In the genomic region with DNA sequence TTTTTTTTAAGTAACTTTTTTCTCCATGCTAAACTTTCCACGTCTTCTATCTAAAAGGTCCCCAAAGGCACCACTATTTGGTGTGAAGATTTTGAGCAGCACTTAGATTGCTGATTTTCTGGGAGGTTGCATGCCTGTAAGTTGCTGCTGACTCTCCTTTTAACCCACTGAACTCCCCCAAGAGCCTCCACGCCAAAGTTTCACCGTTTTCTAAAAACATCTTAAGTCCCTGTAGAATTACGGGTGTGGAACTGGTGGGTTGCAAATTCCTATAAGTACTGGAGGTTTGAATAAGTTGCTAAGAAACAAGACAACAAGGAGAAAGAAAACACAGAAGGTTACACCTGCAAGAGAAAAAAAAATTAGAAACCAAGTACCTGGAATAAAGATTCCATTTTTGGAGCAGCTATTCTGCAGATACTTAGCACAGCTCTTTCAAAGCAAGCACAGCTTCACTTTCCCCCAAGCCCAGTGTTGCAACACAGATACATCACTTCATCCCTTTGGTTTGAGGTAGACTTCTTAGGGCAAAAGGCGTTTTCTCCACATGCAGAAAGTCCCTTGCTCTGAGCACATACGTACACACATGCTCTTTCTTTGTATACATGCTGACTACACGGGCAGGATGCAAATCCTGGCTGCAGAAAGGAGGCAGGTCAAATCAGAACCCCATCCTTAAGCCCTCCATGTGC, we compare ENCODE assay signal across 20 cellular contexts. TPM values are rescaled to one million over a fixed set of nuclear protein-coding genes. Genes with fewer than 3 reads are reported as not detected.
A peak's percentile ranks its signal among the peaks of the same experiment; 100 is the strongest.
DNase-seq lines count a peak whose midpoint lies in the region; ATAC-seq, FAIRE-seq and TF ChIP-seq lines count a peak whose summit lies in the region.
"Had no signal": no experiment of that assay in that cellular context is flagged by ENCODE, and none has a peak within 500 bp of the region (broad histone marks: within the 10 kb centered on the region; RNA-seq: fewer than 3 reads in every experiment).

No MANE protein-coding gene starts in this region.

- no peaks in the 10 kb centered on the region for H3K27me3 Mint-ChIP-seq in nephron progenitor cell (ENCODE audit: low read depth, poor library complexity)

- 94% methylated on average over 7 of the region's 7 CpGs; no CpG with 5 or more reads in 1 of the 2 experiments for WGBS in H1 (ENCODE audit: extremely low coverage in 1 of 2, insufficient coverage in 1 of 2, insufficient read length in 1 of 2, insufficient replicate concordance in 2 of 2, low coverage in 1 of 2, low lambda C conversion rate in 2 of 2, missing lambda C conversion rate in 1 of 2), 2 experiments

- no peak overlapping the region for H3K9ac ChIP-seq in H1 (replicated peaks in 1 of 4; ENCODE audit: extremely low read depth in 1 of 4, low read depth in 3 of 4, low read length in 3 of 4)

- H3K79me2 ChIP-seq in H1 (ENCODE audit: control insufficient read depth in 1 of 2, insufficient read depth in 2 of 2, low read length in 2 of 2) = peaks cover 13 to 88% of the 10 kb centered on the region in 2 experiments

- H2BK15ac ChIP-seq in H1 (ENCODE audit: low read length) = no peak overlapping the region

- H3K56ac ChIP-seq in H1 (replicated peaks; ENCODE audit: insufficient read length, low read depth, low read length) = no peak overlapping the region

- no peak for ATAC-seq in left cardiac atrium
- ATAC-seq in HG02973 (IDR thresholded peaks at IDR 0.05; ENCODE audit: unreplicated experiment) = no peak
- no peak for ATAC-seq in GM21423 (IDR thresholded peaks at IDR 0.05; ENCODE audit: unreplicated experiment)
- no peak for ATAC-seq in HG03460 (IDR thresholded peaks at IDR 0.05; ENCODE audit: unreplicated experiment)
- ATAC-seq: activated T-cell treated with anti-CD3 and anti-CD28 coated beads, Interleukin-2, amount 50 U/mL, for 72 hours; lower lobe of right lung; naive thymus-derived CD8-positive, alpha-beta T cell had no signal

- H3K9me3 ChIP-seq in left ventricle myocardium inferior (replicated peaks) (no peaks in the 10 kb centered on the region), H1 (ENCODE audit: insufficient read depth in 2 of 2, low read depth in 1 of 2, low read length in 1 of 2) (no peaks in the 10 kb centered on the region; a peak in 1 of 4 replicates), vagina (no peaks in the 10 kb centered on the region)
- H3K9me3 ChIP-seq: lower lobe of right lung, transverse colon had no signal

- no peak for TF ChIP-seq RAD21 in H1 (IDR thresholded peaks at IDR 0.05 in 1 of 2, conservative IDR thresholded peaks at IDR 0.05 in 1 of 2; ENCODE audit: low read depth in 2 of 2, low read length in 2 of 2)

- peak overlapping the region; percentile 84 for H3K4me3 Mint-ChIP-seq in nephron progenitor cell
- H3K4me3 Mint-ChIP-seq: activated CD4-positive, alpha-beta memory T cell treated with anti-CD3 and anti-CD28 coated beads, Interleukin-2, amount 10 ng/mL, durations not matched to agents 7 days and 5 days; activated naive CD8-positive, alpha-beta T cell; activated T-cell treated with anti-CD3 and anti-CD28 coated beads, Interleukin-2, amount 50 U/mL, for 72 hours; HFFc6; naive thymus-derived CD8-positive, alpha-beta T cell had no signal

- TF ChIP-seq POLR2A in H1 (IDR thresholded peaks at IDR 0.05; ENCODE audit: control extremely low read depth in 1 of 2, low read depth in 2 of 2, low read length in 2 of 2) (no peak), vagina (IDR thresholded peaks at IDR 0.05) (no peak)

- CTCF ChIA-PET in H1 (lab: Charles Lee; ENCODE audit: partially characterized antibody) = interaction anchor here (0.6 to 1.0 kb wide), 4 partner anchors 19 to 216 kb away, joined by 3 to 4 read pairs (median 3); no protein-coding TSS in a partner anchor

- no peak overlapping the region for H4K5ac ChIP-seq in H1 (ENCODE audit: insufficient read length, low read depth, low read length)

- H3K27ac Mint-ChIP-seq in nephron progenitor cell = peak overlapping the region; percentile 61
- H3K27ac Mint-ChIP-seq: activated CD4-positive, alpha-beta memory T cell treated with anti-CD3 and anti-CD28 coated beads, Interleukin-2, amount 10 ng/mL, durations not matched to agents 7 days and 5 days; activated naive CD8-positive, alpha-beta T cell; activated T-cell treated with anti-CD3 and anti-CD28 coated beads, Interleukin-2, amount 50 U/mL, for 72 hours; CD4-positive, CD25-positive, alpha-beta regulatory T cell; HFFc6; naive thymus-derived CD8-positive, alpha-beta T cell had no signal

- peak overlapping the region; percentile 76; the same call in 1 of the 2 replicates for H2BK12ac ChIP-seq in H1 (ENCODE audit: low read depth, low read length)

- no peak overlapping the region for H4K8ac ChIP-seq in H1 (ENCODE audit: extremely low read depth, insufficient read depth, low read length)

- H3K27me3 ChIP-seq in left ventricle myocardium inferior (ENCODE audit: low read depth) (no peaks in the 10 kb centered on the region), H1 (replicated peaks in 1 of 4; ENCODE audit: control insufficient read depth in 3 of 4, extremely low read depth in 1 of 4, insufficient read depth in 3 of 4, low read length in 3 of 4) (no peaks in the 10 kb centered on the region; a peak in 1 of 7 replicates), vagina (no peaks in the 10 kb centered on the region)
- H3K27me3 ChIP-seq: transverse colon had no signal

- TF ChIP-seq CTCF in left ventricle myocardium inferior (IDR thresholded peaks at IDR 0.05; ENCODE audit: borderline replicate concordance) (no peak), H1 (IDR thresholded peaks at IDR 0.05; ENCODE audit: control extremely low read depth in 1 of 3, insufficient read depth in 1 of 3, low read depth in 1 of 3, low read length in 3 of 3) (no peak), nephron progenitor cell (IDR thresholded peaks at IDR 0.05) (no peak), vagina (IDR thresholded peaks at IDR 0.05) (no peak)

- H3K9me3 Mint-ChIP-seq in nephron progenitor cell = no peaks in the 10 kb centered on the region
- H3K9me3 Mint-ChIP-seq: activated CD4-positive, alpha-beta memory T cell treated with anti-CD3 and anti-CD28 coated beads, Interleukin-2, amount 10 ng/mL, durations not matched to agents 7 days and 5 days; activated T-cell treated with anti-CD3 and anti-CD28 coated beads, Interleukin-2, amount 50 U/mL, for 72 hours; CD4-positive, CD25-positive, alpha-beta regulatory T cell; HFFc6; naive thymus-derived CD8-positive, alpha-beta T cell had no signal

- H2BK5ac ChIP-seq in H1 (ENCODE audit: low read depth, low read length) = no peak overlapping the region

- H4K20me1 ChIP-seq in H1 (replicated peaks in 1 of 2; ENCODE audit: control insufficient read depth in 1 of 2, insufficient read depth in 2 of 2, low read length in 2 of 2) = peaks cover 0 to 12% of the 10 kb centered on the region in 2 experiments

- peaks cover 78% of the 10 kb centered on the region for H3K4me1 Mint-ChIP-seq in nephron progenitor cell

- no peak for FAIRE-seq in H1 (lab: Jason Lieb, UNC)
- FAIRE-seq: TTC549 had no signal

- no peak overlapping the region for H2BK120ac ChIP-seq in H1 (replicated peaks; ENCODE audit: low read depth, low read length)

- no peak overlapping the region for H2BK20ac ChIP-seq in H1 (ENCODE audit: low read length)

- peaks cover 37% of the 10 kb centered on the region for H3K36me3 Mint-ChIP-seq in nephron progenitor cell (ENCODE audit: low read depth)
- H3K36me3 Mint-ChIP-seq: activated naive CD8-positive, alpha-beta T cell; CD4-positive, CD25-positive, alpha-beta regulatory T cell; naive thymus-derived CD8-positive, alpha-beta T cell had no signal

- intact Hi-C loops in left ventricle myocardium inferior (cut with micrococcal nuclease) (no loop called here), left cardiac atrium (cut with DNase I) (no loop called here), vagina (cut with DNase I) (no loop called here)

- no peak for TF ChIP-seq EP300 in H1 (IDR thresholded peaks at IDR 0.05; ENCODE audit: borderline replicate concordance in 1 of 2, low read depth in 2 of 2, low read length in 2 of 2)

- POLR2A ChIA-PET in H1 (lab: Charles Lee; ENCODE audit: partially characterized antibody) = interaction anchor here (0.6 kb wide), 1 partner anchor 476 kb away, joined by 3 read pairs; no protein-coding TSS in a partner anchor

- H3K4me3 ChIP-seq in left ventricle myocardium inferior = peak overlapping the region; percentile 94
- no peak overlapping the region for H3K4me3 ChIP-seq in H1 (ENCODE audit: extremely low read depth in 1 of 4, insufficient read depth in 2 of 4, low read depth in 3 of 4, low read length in 4 of 4)
- H3K4me3 ChIP-seq in vagina = peak overlapping the region in 1 of 2 donors; percentile 91
- H3K4me3 ChIP-seq: PC-9 had no signal

- H3K23me2 ChIP-seq in H1 (ENCODE audit: low read depth, low read length) = peaks cover 14% of the 10 kb centered on the region

- no peak overlapping the region for H3K14ac ChIP-seq in H1 (ENCODE audit: insufficient read length)

- DNase-seq in left ventricle myocardium inferior = no peak
- no peak for DNase-seq in left cardiac atrium
- no peak for DNase-seq in H1 (ENCODE audit: low read depth in 1 of 2, low spot score in 2 of 2)
- DNase-seq in nephron progenitor cell = no peak
- DNase-seq in vagina (ENCODE audit: extremely low spot score in 2 of 2) = no peak
- DNase-seq: activated CD4-positive, alpha-beta memory T cell treated with anti-CD3 and anti-CD28 coated beads, Interleukin-2, amount 10 ng/mL, durations not matched to agents 7 days and 5 days; activated T-cell treated with anti-CD3 and anti-CD28 coated beads, Interleukin-2, amount 50 U/mL, for 72 hours; CD4-positive, CD25-positive, alpha-beta regulatory T cell; DMS79 treated with DMSO at 0.1 percent for 48 hours; HFFc6; lower lobe of right lung; naive thymus-derived CD8-positive, alpha-beta T cell; NCI-H1048; PC-9; transverse colon had no signal

- peaks cover 4% of the 10 kb centered on the region for H3K79me1 ChIP-seq in H1 (ENCODE audit: low read depth, low read length)

- H3K4ac ChIP-seq in H1 (replicated peaks; ENCODE audit: insufficient read length, low read depth, low read length) = no peak overlapping the region

- H3K4me2 ChIP-seq in H1 (ENCODE audit: insufficient read depth in 1 of 2, low read depth in 2 of 2, low read length in 2 of 2) = no peak overlapping the region

- no peak overlapping the region for H2AFZ ChIP-seq in H1 (ENCODE audit: low read length)
- H2AFZ ChIP-seq: PC-9 had no signal

- no peak overlapping the region for H3K23ac ChIP-seq in H1 (ENCODE audit: insufficient read length)

- no peak overlapping the region for H4K91ac ChIP-seq in H1 (replicated peaks; ENCODE audit: insufficient read length, low read length)

- H2AK5ac ChIP-seq in H1 (ENCODE audit: low read depth, low read length) = 0 out of 2 replicates have a peak overlapping the region, but pooled peaks have one; percentile 55

- H3K36me3 ChIP-seq in left ventricle myocardium inferior = peaks cover 30% of the 10 kb centered on the region
- H3K36me3 ChIP-seq in H1 (ENCODE audit: control insufficient read depth in 2 of 4, insufficient read depth in 4 of 4, low read length in 3 of 4) = peaks cover 0 to 25% (median 5%) of the 10 kb centered on the region in 4 experiments; a peak in 4 of 8 replicates
- peaks cover 0 to 14% of the 10 kb centered on the region in 2 donors for H3K36me3 ChIP-seq in vagina

- H3K18ac ChIP-seq in H1 (ENCODE audit: extremely low read depth, low read length) = no peak overlapping the region

- H3K4me1 ChIP-seq in left ventricle myocardium inferior = peaks cover 96% of the 10 kb centered on the region
- peaks cover 20 to 36% (median 29%) of the 10 kb centered on the region in 4 experiments for H3K4me1 ChIP-seq in H1 (replicated peaks in 1 of 4; ENCODE audit: control insufficient read depth in 3 of 4, insufficient read depth in 4 of 4, low read length in 3 of 4)
- peaks cover 64% of the 10 kb centered on the region for H3K4me1 ChIP-seq in vagina

- H3K27ac ChIP-seq in left ventricle myocardium inferior (replicated peaks) = peak overlapping the region; percentile 99
- no peak overlapping the region for H3K27ac ChIP-seq in H1 (ENCODE audit: low read depth, low read length)
- H3K27ac ChIP-seq in vagina = peak overlapping the region; percentile 97
- H3K27ac ChIP-seq: lower lobe of right lung, PC-9 had no signal

RNA-seq across cellular contexts. Expression of gene JAG1, which starts 5.0 kb away (rescaled TPM):
- 20.5 TPM for total RNA-seq in left ventricle myocardium inferior
- 10 to 100 TPM; 32.4 to 42.3 TPM for total RNA-seq in left cardiac atrium
- total RNA-seq in H1 (2021; fragmentation: NEBNext Ultra II Directional; extraction: Animal tissue kit (Norgen Biotek cat#: 25700)) = 27.3 and 29.1 TPM in 2 replicates
- 13.5 and 19.7 TPM in 2 replicates for polyA plus RNA-seq in H1 (2011; rRNA removed)
- polyA plus RNA-seq in H1 (2011; cell fraction: cytosol; rRNA removed) = 18.4 TPM
- 65.7 TPM for polyA plus RNA-seq in H1 (2011; cell fraction: nucleus; rRNA removed)
- 19.6 to 22.8 TPM (median 21.2 TPM) in 4 replicates for polyA plus RNA-seq in H1 (2012, experiment 1 of 2)
- 6.3 TPM for polyA plus RNA-seq in H1 (2012, experiment 2 of 2)
- 18.1 TPM for polyA plus RNA-seq in H1 (2013, experiment 1 of 2)
- 15.5 TPM for polyA plus RNA-seq in H1 (2013, experiment 2 of 2)
- 83.6 and 86.3 TPM in 2 replicates for polyA minus RNA-seq in H1 (2011; rRNA and poly(A)+ RNA removed)
- 65.6 TPM for polyA minus RNA-seq in H1 (2011; cell fraction: cytosol; rRNA and poly(A)+ RNA removed)
- polyA minus RNA-seq in H1 (2011; cell fraction: nucleus; rRNA and poly(A)+ RNA removed) = 76.8 TPM
- 185 TPM for total RNA-seq in vagina
